ENCODE assay signal across 7 cellular contexts in the genomic region with DNA sequence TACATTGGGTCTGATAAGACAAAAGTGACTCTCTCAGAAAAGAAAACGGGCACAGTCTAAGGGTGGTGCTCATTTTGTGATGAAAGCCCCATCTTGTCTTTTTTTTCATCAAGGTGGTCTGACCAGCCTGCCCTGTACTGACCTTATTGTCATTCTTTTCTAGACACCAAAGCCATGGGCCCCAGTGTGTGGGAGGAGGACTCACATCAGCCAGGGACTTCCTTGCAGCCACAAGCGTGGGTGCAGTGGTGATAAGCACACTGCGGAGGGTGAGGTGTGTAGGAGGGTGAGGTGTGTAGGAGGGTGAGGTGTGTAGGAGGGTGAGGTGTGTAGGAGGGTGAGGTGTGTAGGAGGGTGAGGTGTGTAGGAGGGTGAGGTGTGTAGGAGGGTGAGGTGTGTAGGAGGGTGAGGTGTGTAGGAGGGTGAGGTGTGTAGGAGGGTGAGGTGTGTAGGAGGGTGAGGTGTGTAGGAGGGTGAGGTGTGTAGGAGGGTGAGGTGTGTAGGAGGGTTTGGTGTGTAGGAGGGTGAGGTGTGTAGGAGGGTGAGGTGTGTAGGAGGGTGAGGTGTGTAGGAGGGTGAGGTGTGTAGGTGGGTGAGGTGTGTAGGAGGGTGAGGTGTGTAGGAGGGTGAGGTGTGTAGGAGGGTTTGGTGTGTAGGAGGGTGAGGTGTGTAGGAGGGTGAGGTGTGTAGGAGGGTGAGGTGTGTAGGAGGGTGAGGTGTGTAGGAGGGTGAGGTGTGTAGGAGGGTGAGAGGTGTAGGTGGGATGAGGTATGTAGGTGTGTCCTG.
DNase-seq lines count a peak whose midpoint lies in the region; ATAC-seq, FAIRE-seq and TF ChIP-seq lines count a peak whose summit lies in the region.
"Not testable (repeated sequence)": the region's sequence is repeated elsewhere in the genome, so short reads cannot be mapped to it uniquely, and the experiment has no call there.

No MANE protein-coding gene starts in this region.

- peak overlapping the region; percentile 10 for H3K27ac ChIP-seq in angular gyrus (ENCODE audit: low read depth, low read length)
- not testable (repeated sequence) for H3K27ac ChIP-seq in naive thymus-derived CD4-positive, alpha-beta T cell (ENCODE audit: low read depth, low read length)

- not testable (repeated sequence) for H3K36me3 ChIP-seq in naive thymus-derived CD4-positive, alpha-beta T cell (ENCODE audit: control insufficient read depth in 2 of 3, insufficient read depth in 3 of 3, low read length in 3 of 3)

- H3K4me3 ChIP-seq in epithelial cell of esophagus (ENCODE audit: low read length); naive thymus-derived CD4-positive, alpha-beta T cell (ENCODE audit: low read length): not testable (repeated sequence)

- peaks cover 20 to 37% of the 10 kb centered on the region in 2 donors for H3K4me1 ChIP-seq in naive thymus-derived CD4-positive, alpha-beta T cell (ENCODE audit: control insufficient read depth in 2 of 2, insufficient read depth in 2 of 2, low read length in 2 of 2)

- peak overlapping the region; percentile 92 for H3K27ac Mint-ChIP-seq in activated T-helper 1 cell treated with anti-CD3 and anti-CD28 coated beads, Interleukin-12 subunit alpha, Interleukin-12 subunit beta, Interleukin-2, Interleukin-4 antibody, amounts not matched to agents 30 ng/mL and 10 ng/mL and 1 ng/mL, durations not matched to agents 14 hours and 24 hours and 36 hours
- peak overlapping the region in 7 of 9 donors; percentile 13 to 96 (median 89) for H3K27ac Mint-ChIP-seq in naive thymus-derived CD4-positive, alpha-beta T cell

- H3K9me3 ChIP-seq in naive thymus-derived CD4-positive, alpha-beta T cell (ENCODE audit: control insufficient read depth in 2 of 3, low read length in 3 of 3), result not testable (repeated sequence)

- FAIRE-seq in D721Med (lab: Jason Lieb, UNC), result peak; percentile 51

- not testable (repeated sequence) for TF ChIP-seq CTCF in D721Med (IDR thresholded peaks at IDR 0.05; ENCODE audit: insufficient read depth, missing control alignments); epithelial cell of esophagus (IDR thresholded peaks at IDR 0.05; ENCODE audit: insufficient read depth, low read depth, low read length, missing control alignments)

- ATAC-seq in naive thymus-derived CD4-positive, alpha-beta T cell, result not testable (repeated sequence)

- not testable (repeated sequence) for H3K36me3 Mint-ChIP-seq in activated T-helper 1 cell treated with anti-CD3 and anti-CD28 coated beads, Interleukin-12 subunit alpha, Interleukin-12 subunit beta, Interleukin-2, Interleukin-4 antibody, amounts not matched to agents 30 ng/mL and 10 ng/mL and 1 ng/mL, durations not matched to agents 14 hours and 24 hours and 36 hours (ENCODE audit: low read depth); naive thymus-derived CD4-positive, alpha-beta T cell

- H3K4me3 Mint-ChIP-seq in activated T-helper 1 cell treated with anti-CD3 and anti-CD28 coated beads, Interleukin-12 subunit alpha, Interleukin-12 subunit beta, Interleukin-2, Interleukin-4 antibody, amounts not matched to agents 30 ng/mL and 10 ng/mL and 1 ng/mL, durations not matched to agents 14 hours and 24 hours and 36 hours, result not testable (repeated sequence)
- H3K4me3 Mint-ChIP-seq in naive thymus-derived CD4-positive, alpha-beta T cell, result peak overlapping the region in 4 of 10 donors; percentile 14 to 89 (median 28)

- H3K4me1 Mint-ChIP-seq in activated T-helper 1 cell treated with anti-CD3 and anti-CD28 coated beads, Interleukin-12 subunit alpha, Interleukin-12 subunit beta, Interleukin-2, Interleukin-4 antibody, amounts not matched to agents 30 ng/mL and 10 ng/mL and 1 ng/mL, durations not matched to agents 14 hours and 24 hours and 36 hours (ENCODE audit: low read depth), result peaks cover 17% of the 10 kb centered on the region
- H3K4me1 Mint-ChIP-seq in naive thymus-derived CD4-positive, alpha-beta T cell, result peaks cover 29 to 55% (median 46%) of the 10 kb centered on the region in 7 donors

- POLR2A ChIA-PET in naive thymus-derived CD4-positive, alpha-beta T cell (lab: Charles Lee), result not testable (repeated sequence)

- CTCF ChIA-PET in naive thymus-derived CD4-positive, alpha-beta T cell (lab: Charles Lee), result not testable (repeated sequence)

- peaks cover 26% of the 10 kb centered on the region for H3K9me3 Mint-ChIP-seq in activated T-helper 1 cell treated with anti-CD3 and anti-CD28 coated beads, Interleukin-12 subunit alpha, Interleukin-12 subunit beta, Interleukin-2, Interleukin-4 antibody, amounts not matched to agents 30 ng/mL and 10 ng/mL and 1 ng/mL, durations not matched to agents 14 hours and 24 hours and 36 hours
- peaks cover 0 to 15% (median 6%) of the 10 kb centered on the region in 11 donors for H3K9me3 Mint-ChIP-seq in naive thymus-derived CD4-positive, alpha-beta T cell

- H3K27me3 Mint-ChIP-seq in activated T-helper 1 cell treated with anti-CD3 and anti-CD28 coated beads, Interleukin-12 subunit alpha, Interleukin-12 subunit beta, Interleukin-2, Interleukin-4 antibody, amounts not matched to agents 30 ng/mL and 10 ng/mL and 1 ng/mL, durations not matched to agents 14 hours and 24 hours and 36 hours (ENCODE audit: insufficient read depth), result not testable (repeated sequence)
- peaks cover 0 to 16% (median 0%) of the 10 kb centered on the region in 5 donors for H3K27me3 Mint-ChIP-seq in naive thymus-derived CD4-positive, alpha-beta T cell

- not testable (repeated sequence) for H3K27me3 ChIP-seq in naive thymus-derived CD4-positive, alpha-beta T cell (ENCODE audit: control insufficient read depth in 2 of 2, insufficient read depth in 2 of 2, low read length in 2 of 2)

- DNase-seq in D721Med (ENCODE audit: insufficient read length, low spot score); activated T-helper 1 cell treated with anti-CD3 and anti-CD28 coated beads, Interleukin-12 subunit alpha, Interleukin-12 subunit beta, Interleukin-2, Interleukin-4 antibody, amounts not matched to agents 30 ng/mL and 10 ng/mL and 1 ng/mL, durations not matched to agents 14 hours and 24 hours and 36 hours (ENCODE audit: low spot score): not testable (repeated sequence)
- DNase-seq in activated CD4-positive, alpha-beta T cell treated with anti-CD3 and anti-CD28 coated beads for 48 hours, result peak; percentile 43
- peak; percentile 29 for DNase-seq in epithelial cell of esophagus (ENCODE audit: low read depth)
- peak in 1 of 9 donors; percentile 14 for DNase-seq in naive thymus-derived CD4-positive, alpha-beta T cell
- DNase-seq in stimulated activated CD8-positive, alpha-beta memory T cell treated with anti-CD3 and anti-CD28 coated beads, Interleukin-4, amount 100 ng/mL, for 48 hours, result peak; percentile 46

- intact Hi-C loops in activated T-helper 1 cell treated with anti-CD3 and anti-CD28 coated beads, Interleukin-12 subunit alpha, Interleukin-12 subunit beta, Interleukin-2, Interleukin-4 antibody, amounts not matched to agents 30 ng/mL and 10 ng/mL and 1 ng/mL, durations not matched to agents 14 hours and 24 hours and 36 hours (cut with micrococcal nuclease), result loop anchor here (5.0 to 10.0 kb wide), 3 partner anchors 59 to 161 kb away; a partner anchor contains a TSS
- intact Hi-C loops in naive thymus-derived CD4-positive, alpha-beta T cell (cut with micrococcal nuclease), result loop anchor here (2.0 to 10.0 kb wide), 2 partner anchors 57 to 61 kb away; no protein-coding TSS in a partner anchor
